8 cellular contexts compared by ENCODE assay signal in the genomic region with DNA sequence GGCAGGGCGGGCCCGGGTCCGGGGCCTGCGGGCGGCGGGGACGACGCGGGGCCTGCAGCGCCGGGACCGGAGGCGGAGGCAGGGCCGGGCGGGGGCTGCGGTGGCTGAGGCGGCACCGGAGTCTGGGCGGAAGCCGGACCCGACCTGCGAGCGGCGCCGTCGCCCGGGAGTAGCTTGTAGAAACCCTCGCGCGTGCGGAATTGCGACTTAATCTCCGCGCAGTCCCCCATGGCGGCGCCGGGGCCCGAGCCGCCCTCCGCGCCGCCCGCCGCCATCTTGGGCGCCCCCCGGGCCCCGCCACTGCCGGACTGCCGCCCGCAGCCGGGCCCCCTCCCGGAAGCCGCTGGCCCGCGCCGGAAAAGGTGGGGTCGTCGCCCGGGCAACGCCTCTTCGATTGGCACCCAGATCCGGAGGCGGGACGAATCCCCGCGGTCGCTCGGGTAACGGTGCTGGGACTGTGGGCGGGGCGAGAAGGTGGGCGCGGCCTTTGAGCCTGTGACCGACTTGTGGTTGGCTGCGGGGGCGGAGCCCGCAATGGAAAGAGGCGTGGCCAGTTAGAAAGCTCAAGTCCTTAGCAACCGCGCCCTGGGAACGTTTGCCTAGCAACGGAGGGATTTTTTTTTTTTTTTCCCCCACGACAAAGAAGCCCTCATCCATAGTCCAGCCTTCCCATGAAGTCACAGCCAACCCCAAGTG. TPM values are rescaled to one million over a fixed set of nuclear protein-coding genes. Genes with fewer than 3 reads are reported as not detected.
DNase-seq lines count a peak whose midpoint lies in the region; ATAC-seq and TF ChIP-seq lines count a peak whose summit lies in the region.

A gene with protein sequence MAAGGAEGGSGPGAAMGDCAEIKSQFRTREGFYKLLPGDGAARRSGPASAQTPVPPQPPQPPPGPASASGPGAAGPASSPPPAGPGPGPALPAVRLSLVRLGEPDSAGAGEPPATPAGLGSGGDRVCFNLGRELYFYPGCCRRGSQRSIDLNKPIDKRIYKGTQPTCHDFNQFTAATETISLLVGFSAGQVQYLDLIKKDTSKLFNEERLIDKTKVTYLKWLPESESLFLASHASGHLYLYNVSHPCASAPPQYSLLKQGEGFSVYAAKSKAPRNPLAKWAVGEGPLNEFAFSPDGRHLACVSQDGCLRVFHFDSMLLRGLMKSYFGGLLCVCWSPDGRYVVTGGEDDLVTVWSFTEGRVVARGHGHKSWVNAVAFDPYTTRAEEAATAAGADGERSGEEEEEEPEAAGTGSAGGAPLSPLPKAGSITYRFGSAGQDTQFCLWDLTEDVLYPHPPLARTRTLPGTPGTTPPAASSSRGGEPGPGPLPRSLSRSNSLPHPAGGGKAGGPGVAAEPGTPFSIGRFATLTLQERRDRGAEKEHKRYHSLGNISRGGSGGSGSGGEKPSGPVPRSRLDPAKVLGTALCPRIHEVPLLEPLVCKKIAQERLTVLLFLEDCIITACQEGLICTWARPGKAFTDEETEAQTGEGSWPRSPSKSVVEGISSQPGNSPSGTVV (minus strand): TSS at position 364 of the 696 bp plus-strand sequence. CDS start 89 bp downstream, at position 275.

- peak within 1 kb of the TSS; percentile 82 for H3K27ac ChIP-seq in DND-41 (ENCODE audit: low read length)
- H3K27ac ChIP-seq in GM23248, result peak within 1 kb of the TSS; percentile 51

- peaks cover 41% of the 10 kb centered on the region for H3K27me3 Mint-ChIP-seq in activated T-helper 2 cell treated with anti-CD3 and anti-CD28 coated beads, Interferon-gamma antibody, Interleukin-2, Interleukin-4, amounts not matched to agents 10 μg/mL and 5 μg/mL and 100 μg/mL, durations not matched to agents 14 hours and 24 hours and 36 hours (ENCODE audit: low read depth)
- peaks cover 8 to 9% of the 10 kb centered on the region in 2 donors for H3K27me3 Mint-ChIP-seq in natural killer cell treated with Interleukin-12 subunit alpha and Interleukin-12 subunit beta and Interleukin-15 and Interleukin-18, amount 100 ng/mL, for 72 hours

- H2AFZ ChIP-seq in DND-41 (ENCODE audit: low read depth, low read length) (peak within 1 kb of the TSS; percentile 93), GM23248 (no peak within 1 kb of the TSS)

- H3K4me1 Mint-ChIP-seq in activated T-helper 2 cell treated with anti-CD3 and anti-CD28 coated beads, Interferon-gamma antibody, Interleukin-2, Interleukin-4, amounts not matched to agents 10 μg/mL and 5 μg/mL and 100 μg/mL, durations not matched to agents 14 hours and 24 hours and 36 hours (ENCODE audit: low read depth), result peaks cover 27% of the 10 kb centered on the region
- H3K4me1 Mint-ChIP-seq in natural killer cell treated with Interleukin-12 subunit alpha and Interleukin-12 subunit beta and Interleukin-15 and Interleukin-18, amount 100 ng/mL, for 72 hours (ENCODE audit: low read depth in 2 of 2), result peaks cover 37 to 38% of the 10 kb centered on the region in 2 donors

- H3K4me1 ChIP-seq in DND-41 (ENCODE audit: insufficient read depth, low read length) (peaks cover 21% of the 10 kb centered on the region), GM23248 (ENCODE audit: insufficient read depth) (no peaks in the 10 kb centered on the region)

- peak; percentile 89 for ATAC-seq in DND-41 (ENCODE audit: insufficient read depth, low read depth)
- ATAC-seq in natural killer cell treated with Interleukin-12 subunit alpha and Interleukin-12 subunit beta and Interleukin-15 and Interleukin-18, amount 100 ng/mL, for 72 hours, result peak; percentile 97 to 98
- peak; percentile 91 for ATAC-seq in stimulated activated naive CD8-positive, alpha-beta T cell treated with anti-CD3 and anti-CD28 coated beads, Interleukin-15, Interleukin-2, amounts not matched to agents 100 U/mL and 50 U/mL, for 24 hours

- in situ Hi-C loops in GM23248 (cut with MboI), result no loop called here

- H3K9me3 ChIP-seq in DND-41 (ENCODE audit: insufficient read depth, low read length, severe bottlenecking), result no peaks in the 10 kb centered on the region
- H3K9me3 ChIP-seq in GM23248 (ENCODE audit: low read depth), result no peaks in the 10 kb centered on the region

- DNase-seq in DND-41, result peak; percentile 100
- peak; percentile 100 for DNase-seq in GM23248
- DNase-seq in LHCN-M2 (ENCODE audit: low read depth), result peak; percentile 97
- peak; percentile 97 for DNase-seq in RPMI8226
- peak; percentile 99 for DNase-seq in activated T-helper 2 cell treated with anti-CD3 and anti-CD28 coated beads, Interferon-gamma antibody, Interleukin-2, Interleukin-4, amounts not matched to agents 10 μg/mL and 5 μg/mL and 100 μg/mL, durations not matched to agents 14 hours and 24 hours and 36 hours (ENCODE audit: low spot score)
- peak; percentile 97 for DNase-seq in fibroblast of peridontal ligament (ENCODE audit: extremely low read depth)
- peak; percentile 100 for DNase-seq in natural killer cell treated with Interleukin-12 subunit alpha and Interleukin-12 subunit beta and Interleukin-15 and Interleukin-18, amount 100 ng/mL, for 72 hours (ENCODE audit: low spot score)
- peak; percentile 100 for DNase-seq in stimulated activated naive CD8-positive, alpha-beta T cell treated with anti-CD3 and anti-CD28 coated beads, Interleukin-15, Interleukin-2, amounts not matched to agents 100 U/mL and 50 U/mL, for 24 hours

- TF ChIP-seq CTCF in DND-41 (IDR thresholded peaks at IDR 0.05; ENCODE audit: borderline replicate concordance, extremely low read depth, low read length, poor library complexity, severe bottlenecking), result no peak

- no peaks in the 10 kb centered on the region for H3K9me3 Mint-ChIP-seq in activated T-helper 2 cell treated with anti-CD3 and anti-CD28 coated beads, Interferon-gamma antibody, Interleukin-2, Interleukin-4, amounts not matched to agents 10 μg/mL and 5 μg/mL and 100 μg/mL, durations not matched to agents 14 hours and 24 hours and 36 hours
- H3K9me3 Mint-ChIP-seq in natural killer cell treated with Interleukin-12 subunit alpha and Interleukin-12 subunit beta and Interleukin-15 and Interleukin-18, amount 100 ng/mL, for 72 hours, result no peaks in the 10 kb centered on the region

- peak within 1 kb of the TSS; percentile 86 to 90; a peak in 3 of 4 replicates for H3K4me3 ChIP-seq in DND-41 (ENCODE audit: low read depth in 1 of 2, low read length in 2 of 2)
- H3K4me3 ChIP-seq in GM23248, result peak within 1 kb of the TSS; percentile 99

- H3K9me2 ChIP-seq in GM23248 (ENCODE audit: insufficient read depth), result no peaks in the 10 kb centered on the region

- peak within 1 kb of the TSS; percentile 86 for H3K4me2 ChIP-seq in DND-41 (ENCODE audit: insufficient read depth, low read length)
- peak within 1 kb of the TSS; percentile 99 for H3K4me2 ChIP-seq in GM23248 (ENCODE audit: unreplicated experiment)

- H3F3A ChIP-seq in GM23248 (ENCODE audit: insufficient read depth), result no peaks in the 10 kb centered on the region

- WGBS in GM23248 (ENCODE audit: low coverage in 1 of 2, low lambda C conversion rate in 2 of 2, missing lambda C conversion rate in 2 of 2), 2 experiments, result 1 to 2% methylated on average over 22 to 56 of the region's 83 CpGs

- intact Hi-C loops in activated T-helper 2 cell treated with anti-CD3 and anti-CD28 coated beads, Interferon-gamma antibody, Interleukin-2, Interleukin-4, amounts not matched to agents 10 μg/mL and 5 μg/mL and 100 μg/mL, durations not matched to agents 14 hours and 24 hours and 36 hours (cut with micrococcal nuclease), result loop anchor here (1.0 to 2.0 kb wide), 2 partner anchors 13 to 24 kb away; a partner anchor contains a TSS

- H3K36me3 ChIP-seq in DND-41 (ENCODE audit: insufficient read depth, low read length), result peaks cover 24% of the 10 kb centered on the region
- peaks cover 12% of the 10 kb centered on the region; the same call in 1 of the 2 replicates for H3K36me3 ChIP-seq in GM23248 (ENCODE audit: low read depth)

- H3K27ac Mint-ChIP-seq in activated T-helper 2 cell treated with anti-CD3 and anti-CD28 coated beads, Interferon-gamma antibody, Interleukin-2, Interleukin-4, amounts not matched to agents 10 μg/mL and 5 μg/mL and 100 μg/mL, durations not matched to agents 14 hours and 24 hours and 36 hours, result peak within 1 kb of the TSS; percentile 72
- H3K27ac Mint-ChIP-seq in natural killer cell treated with Interleukin-12 subunit alpha and Interleukin-12 subunit beta and Interleukin-15 and Interleukin-18, amount 100 ng/mL, for 72 hours, result peak within 1 kb of the TSS; percentile 65 to 75

- H3K79me2 ChIP-seq in DND-41 (ENCODE audit: insufficient read depth, low read length) (peaks cover 19% of the 10 kb centered on the region), GM23248 (ENCODE audit: insufficient read depth) (peaks cover 44% of the 10 kb centered on the region)

- H4K20me1 ChIP-seq in DND-41 (ENCODE audit: insufficient read depth, low read length), result peaks cover 24% of the 10 kb centered on the region
- no peaks in the 10 kb centered on the region for H4K20me1 ChIP-seq in GM23248 (ENCODE audit: insufficient read depth)

- peaks cover 40% of the 10 kb centered on the region for H3K36me3 Mint-ChIP-seq in activated T-helper 2 cell treated with anti-CD3 and anti-CD28 coated beads, Interferon-gamma antibody, Interleukin-2, Interleukin-4, amounts not matched to agents 10 μg/mL and 5 μg/mL and 100 μg/mL, durations not matched to agents 14 hours and 24 hours and 36 hours (ENCODE audit: low read depth)
- H3K36me3 Mint-ChIP-seq in natural killer cell treated with Interleukin-12 subunit alpha and Interleukin-12 subunit beta and Interleukin-15 and Interleukin-18, amount 100 ng/mL, for 72 hours, result peaks cover 9% of the 10 kb centered on the region

- peak within 1 kb of the TSS; percentile 74 for H3K9ac ChIP-seq in DND-41 (ENCODE audit: low read depth, low read length)
- peak within 1 kb of the TSS; percentile 98 for H3K9ac ChIP-seq in GM23248

- no peaks in the 10 kb centered on the region for H3K27me3 ChIP-seq in DND-41 (ENCODE audit: insufficient read depth, low read length, poor library complexity)
- no peaks in the 10 kb centered on the region for H3K27me3 ChIP-seq in GM23248 (replicated peaks; ENCODE audit: insufficient read depth)

- H3K4me3 Mint-ChIP-seq in activated T-helper 2 cell treated with anti-CD3 and anti-CD28 coated beads, Interferon-gamma antibody, Interleukin-2, Interleukin-4, amounts not matched to agents 10 μg/mL and 5 μg/mL and 100 μg/mL, durations not matched to agents 14 hours and 24 hours and 36 hours (ENCODE audit: low read depth), result peak within 1 kb of the TSS; percentile 87
- peak within 1 kb of the TSS; percentile 93 for H3K4me3 Mint-ChIP-seq in natural killer cell treated with Interleukin-12 subunit alpha and Interleukin-12 subunit beta and Interleukin-15 and Interleukin-18, amount 100 ng/mL, for 72 hours

RNA-seq across cellular contexts. Expression of the gene that starts here (rescaled TPM):
- total RNA-seq in GM23248 (2014; rRNA removed; shearing (Covaris generic)), result 32.2 and 32.6 TPM in 2 replicates
- 11.5 and 14.5 TPM in 2 replicates for polyA plus RNA-seq in GM23248 (2016; fragmentation: Nextera tagmentation; extraction: Ambion mirVana)
- 34.0 and 36.4 TPM in 2 replicates for total RNA-seq in LHCN-M2 (2014; rRNA removed)
- polyA plus RNA-seq in LHCN-M2 (2012), result 36.4 TPM
- total RNA-seq in activated T-helper 2 cell treated with anti-CD3 and anti-CD28 coated beads, Interferon-gamma antibody, Interleukin-2, Interleukin-4, amounts not matched to agents 10 μg/mL and 5 μg/mL and 100 μg/mL, durations not matched to agents 14 hours and 24 hours and 36 hours, result 44.7 and 45.6 TPM in 2 replicates
- total RNA-seq in natural killer cell treated with Interleukin-12 subunit alpha and Interleukin-12 subunit beta and Interleukin-15 and Interleukin-18, amount 100 ng/mL, for 72 hours, result 10 to 100 TPM; 51.3 to 76.6 TPM

Comparison
In these comparisons a context has a peak if more than half of its experiments do, and no peak if none do; other contexts are left out.
1. Peak in every context shown above with its lines: DNase-seq, ATAC-seq, H3K4me3 ChIP-seq and H3K27ac ChIP-seq.